19 cellular contexts compared by ENCODE assay signal in genomic region chr5:57718155-57718554, GRCh38.
DNase-seq lines count a peak whose midpoint lies in the region; ATAC-seq and TF ChIP-seq lines count a peak whose summit lies in the region.
"Had no signal": no experiment of that assay in that cellular context is flagged by ENCODE, and none has a peak within 500 bp of the region (broad histone marks: within the 10 kb centered on the region; RNA-seq: fewer than 3 reads in every experiment).

No MANE protein-coding gene starts in this region.

- peak; percentile 57 for DNase-seq in GM04503 (ENCODE audit: low read depth)
- peak; percentile 68 for DNase-seq in RPMI7951 (ENCODE audit: low read depth)
- peak; percentile 83 for DNase-seq in fibroblast of mammary gland (ENCODE audit: low read depth)
- no peak for DNase-seq in smooth muscle cell (lab: John Stamatoyannopoulos, UW; ENCODE audit: unreplicated experiment)
- no peak for DNase-seq in amygdala (lab: John Stamatoyannopoulos, UW)
- no peak for DNase-seq in activated CD4-positive, alpha-beta T cell treated with anti-CD3 and anti-CD28 coated beads, Interleukin-2, amount 50 U/mL, for 48 hours
- DNase-seq: activated CD4-positive, alpha-beta T cell treated with anti-CD3 and anti-CD28 coated beads for 48 hours; activated naive CD4-positive, alpha-beta T cell treated with anti-CD3 and anti-CD28 coated beads for 36 hours; activated T-cell treated with anti-CD3 and anti-CD28 coated beads for 4 hours; Kasumi-1; left lung; NCI-H1436; NCI-H345; sigmoid colon; stimulated activated CD4-positive, alpha-beta T cell treated with anti-CD3 and anti-CD28 coated beads, Interleukin-2, amount 100 ng/mL, for 48 hours; testis had no signal

- peak overlapping the region; percentile 27 for H2AFZ ChIP-seq in smooth muscle cell (ENCODE audit: low read depth)

- no peak for ATAC-seq in HG03439 (IDR thresholded peaks at IDR 0.05; ENCODE audit: unreplicated experiment)
- ATAC-seq: left lung had no signal

- peaks cover 9% of the 10 kb centered on the region for H3F3A ChIP-seq in smooth muscle cell (ENCODE audit: low read depth)

- no peaks in the 10 kb centered on the region for H3K4me1 ChIP-seq in smooth muscle cell (ENCODE audit: low read depth)
- H3K4me1 ChIP-seq: left lung, sigmoid colon, testis had no signal

- no peaks in the 10 kb centered on the region for H3K79me2 ChIP-seq in smooth muscle cell (ENCODE audit: low read depth)

- H4K20me1 ChIP-seq in smooth muscle cell (ENCODE audit: low read depth) = no peaks in the 10 kb centered on the region

- 11% methylated on average over 2 of the region's 2 CpGs for WGBS in smooth muscle cell (ENCODE audit: low lambda C conversion rate)

- peak overlapping the region; percentile 61 for H3K27ac ChIP-seq in smooth muscle cell (ENCODE audit: low read depth)
- H3K27ac ChIP-seq: HL-60, left lung, sigmoid colon, testis had no signal

- H3K4me2 ChIP-seq in smooth muscle cell = peak overlapping the region; percentile 35

- no peak overlapping the region for H3K9ac ChIP-seq in smooth muscle cell (ENCODE audit: low read depth)

- no peaks in the 10 kb centered on the region for H3K27me3 ChIP-seq in smooth muscle cell (ENCODE audit: low read depth)
- H3K27me3 ChIP-seq: left lung, sigmoid colon, SJSA1, testis had no signal

- H3K36me3 ChIP-seq in smooth muscle cell (ENCODE audit: low read depth) = no peaks in the 10 kb centered on the region
- H3K36me3 ChIP-seq: left lung, sigmoid colon, SJSA1 had no signal

- no peaks in the 10 kb centered on the region for H3K9me3 ChIP-seq in smooth muscle cell (replicated peaks; ENCODE audit: low read depth)
- H3K9me3 ChIP-seq: sigmoid colon, SJSA1, testis had no signal

- TF ChIP-seq CTCF in fibroblast of mammary gland (conservative IDR thresholded peaks at IDR 0.05; ENCODE audit: control insufficient read depth, insufficient read depth, low read depth, low read length) = no peak
- TF ChIP-seq CTCF in smooth muscle cell (IDR thresholded peaks at IDR 0.05; ENCODE audit: borderline replicate concordance, insufficient read depth, poor library complexity, severe bottlenecking) = no peak

- H3K4me3 ChIP-seq in fibroblast of mammary gland (ENCODE audit: control insufficient read depth, low read depth, low read length) (no peak overlapping the region), smooth muscle cell (no peak overlapping the region)
- H3K4me3 ChIP-seq: left lung, sigmoid colon, SJSA1, testis had no signal

Comparison
In these comparisons a context has a peak if more than half of its experiments do, and no peak if none do; other contexts are left out.
1. DNase-seq: peak in GM04503 (single experiment), RPMI7951 (single experiment) and fibroblast of mammary gland (single experiment); none in smooth muscle cell (single experiment), amygdala (0 of 56) and activated CD4-positive, alpha-beta T cell treated with anti-CD3 and anti-CD28 coated beads, Interleukin-2, amount 50 U/mL, for 48 hours (0 of 2).